24 cellular contexts compared by ENCODE assay signal in genomic region chrX:40705658-40706312, GRCh38. TPM values are rescaled to one million over a fixed set of nuclear protein-coding genes. Genes with fewer than 3 reads are reported as not detected.
DNase-seq lines count a peak whose midpoint lies in the region; ATAC-seq, FAIRE-seq and TF ChIP-seq lines count a peak whose summit lies in the region.
"Had no signal": no experiment of that assay in that cellular context is flagged by ENCODE, and none has a peak within 500 bp of the region (broad histone marks: within the 10 kb centered on the region; RNA-seq: fewer than 3 reads in every experiment).

No MANE protein-coding gene starts in this region.

- TF ChIP-seq POLR2A in GM12878 (IDR thresholded peaks at IDR 0.05; ENCODE audit: low read depth, low read length) = no peak

- H3K4me1 ChIP-seq in cardiac muscle cell (ENCODE audit: low read depth) = no peaks in the 10 kb centered on the region
- H3K4me1 ChIP-seq in GM12878 (ENCODE audit: control insufficient read depth, insufficient read depth, low read length) = no peaks in the 10 kb centered on the region
- peaks cover 12% of the 10 kb centered on the region for H3K4me1 ChIP-seq in psoas muscle
- H3K4me1 ChIP-seq: BLaER1, SJCRH30 had no signal

- RAD21 ChIA-PET in GM12878 (lab: Charles Lee; ENCODE audit: unreplicated experiment) = interaction anchor here (0.8 kb wide), 1 partner anchor 54 kb away, joined by 3 read pairs; no protein-coding TSS in a partner anchor

- no peak overlapping the region for H3K9ac ChIP-seq in GM12878 (ENCODE audit: control insufficient read depth, insufficient read depth, low read length)
- H3K9ac ChIP-seq: BLaER1 had no signal

- CTCF ChIA-PET in GM12878 (lab: Yijun Ruan, JAX) = no interaction called here

- no peak overlapping the region for H2AFZ ChIP-seq in GM12878 (ENCODE audit: control insufficient read depth, low read depth, low read length)

- H3K4me2 ChIP-seq in GM12878 (ENCODE audit: control insufficient read depth, insufficient read depth) = no peak overlapping the region
- H3K4me2 ChIP-seq: BLaER1 had no signal

- TSS peak; percentile 9 for BruUV-seq in GM12878 (replicated peaks; lab: Mats Ljungman, UMichigan)

- 94% methylated on average over 5 of the region's 5 CpGs for WGBS in GM12878 (ENCODE audit: insufficient coverage, insufficient replicate concordance, low lambda C conversion rate, missing lambda C conversion rate)
- 52 to 65% (median 57%) methylated on average over 5 of the region's 5 CpGs for WGBS in psoas muscle, 3 donors

- POLR2A ChIA-PET in GM12878 (lab: Charles Lee) = no interaction called here

- no peaks in the 10 kb centered on the region for H4K20me1 ChIP-seq in GM12878 (ENCODE audit: control insufficient read depth, insufficient read depth)
- H4K20me1 ChIP-seq: BLaER1 had no signal

- H3K27ac ChIP-seq in cardiac muscle cell (peak overlapping the region; percentile 38), GM12878 (ENCODE audit: control insufficient read depth, insufficient read depth) (no peak overlapping the region), psoas muscle (peak overlapping the region; percentile 73)
- H3K27ac ChIP-seq: BLaER1, SJCRH30 had no signal

- SMC1A ChIA-PET in GM12878 (lab: Charles Lee; ENCODE audit: uncharacterized antibody, unreplicated experiment) = interaction anchor here (1.2 kb wide), 1 partner anchor 21 kb away, joined by 3 read pairs; no protein-coding TSS in a partner anchor

- DNase-seq in cardiac muscle cell (ENCODE audit: low read depth in 1 of 2, low spot score in 1 of 2) (no peak), Right ventricle myocardium inferior (ENCODE audit: missing footprints) (no peak), GM12878 (ENCODE audit: low read depth, low spot score) (no peak), psoas muscle (no peak)
- DNase-seq in effector CD4-positive, alpha-beta T cell = no peak
- DNase-seq: 8988T; CD4-positive, alpha-beta T cell; COR-L47; DMS53; MV-4-11; NCI-H1105; NCI-H146; NCI-H2029; NCI-H446; NCI-H524 treated with DMSO at 0.1 percent for 48 hours; NCI-H82; NK-92 treated with Interleukin-12 subunit alpha and Interleukin-12 subunit beta, amount 100 ng/mL, for 24 hours; PC-3; SJCRH30 had no signal

- TF ChIP-seq EP300 in GM12878 (IDR thresholded peaks at IDR 0.05; ENCODE audit: borderline replicate concordance in 1 of 2, control insufficient read depth in 1 of 2, low read depth in 2 of 2, low read length in 2 of 2) = no peak

- peaks cover 16% of the 10 kb centered on the region for H3K36me3 ChIP-seq in cardiac muscle cell
- peaks cover 2% of the 10 kb centered on the region in 2 experiments; a peak in 3 of 4 replicates for H3K36me3 ChIP-seq in GM12878 (ENCODE audit: control insufficient read depth in 2 of 2, insufficient read depth in 2 of 2, low read length in 1 of 2)
- peaks cover 0 to 55% of the 10 kb centered on the region in 2 donors for H3K36me3 ChIP-seq in psoas muscle (ENCODE audit: insufficient read depth in 1 of 2, low read depth in 1 of 2)

- no peak for TF ChIP-seq RAD21 in GM12878 (IDR thresholded peaks at IDR 0.05; ENCODE audit: insufficient read depth, low read depth, low read length)

- intact Hi-C loops in Right ventricle myocardium inferior (cut with DNase I) (no loop called here), GM12878 (cut with micrococcal nuclease; ENCODE audit: unreplicated experiment) (no loop called here), psoas muscle (cut with DNase I) (no loop called here)

- ATAC-seq in Right ventricle myocardium inferior (no peak), GM12878 (no peak), psoas muscle (peak; percentile 84 to 92 (median 90)), HG02840 (IDR thresholded peaks at IDR 0.05; ENCODE audit: low FRiP score, unreplicated experiment) (no peak), GM19455 (IDR thresholded peaks at IDR 0.05; ENCODE audit: unreplicated experiment) (no peak)
- ATAC-seq: K562, PC-3, SK-N-SH treated with all-trans-retinoic acid at 6 μM for 48 hours had no signal

- no peaks in the 10 kb centered on the region for H3K79me2 ChIP-seq in GM12878 (ENCODE audit: control insufficient read depth, insufficient read depth, low read length)

- H3K4me3 ChIP-seq in cardiac muscle cell (no peak overlapping the region), GM12878 (no peak overlapping the region), psoas muscle (no peak overlapping the region)
- H3K4me3 ChIP-seq: BLaER1, K562, SJCRH30 had no signal

- in situ Hi-C loops in GM12878 (cut with MboI) = no loop called here

- H3K9me3 ChIP-seq in cardiac muscle cell (ENCODE audit: low read depth) (no peaks in the 10 kb centered on the region), GM12878 (replicated peaks; ENCODE audit: control insufficient read depth, insufficient read depth, low read length) (no peaks in the 10 kb centered on the region), psoas muscle (no peaks in the 10 kb centered on the region)
- H3K9me3 ChIP-seq: BLaER1, SJCRH30 had no signal

- no peak for FAIRE-seq in GM12878 (lab: Jason Lieb, UNC)
- FAIRE-seq: K562 had no signal

- H3K27me3 ChIP-seq in cardiac muscle cell (no peaks in the 10 kb centered on the region), GM12878 (replicated peaks in 1 of 2; ENCODE audit: control insufficient read depth in 2 of 2, insufficient read depth in 2 of 2, low read length in 1 of 2) (no peaks in the 10 kb centered on the region), psoas muscle (ENCODE audit: insufficient read depth in 3 of 3, low read length in 2 of 3) (no peaks in the 10 kb centered on the region)
- H3K27me3 ChIP-seq: SJCRH30 had no signal

- no peak for TF ChIP-seq CTCF in cardiac muscle cell (IDR thresholded peaks at IDR 0.05; ENCODE audit: low read depth, low read length)
- TF ChIP-seq CTCF in GM12878 (IDR thresholded peaks at IDR 0.05 in 2 of 3, conservative IDR thresholded peaks at IDR 0.05 in 1 of 3; ENCODE audit: control insufficient read depth in 2 of 3, extremely low read depth in 1 of 3, insufficient read depth in 1 of 3, low read depth in 3 of 3, low read length in 3 of 3) = no peak
- no peak for TF ChIP-seq CTCF in psoas muscle (IDR thresholded peaks at IDR 0.05)

TF ChIP-seq in GM12878, 131 proteins besides CTCF, POLR2A, EP300 and RAD21 (continues in another document):
- no peak for TF ChIP-seq TCF7 (IDR thresholded peaks at IDR 0.05; ENCODE audit: borderline replicate concordance)
- TF ChIP-seq SPI1 (IDR thresholded peaks at IDR 0.05; ENCODE audit: borderline replicate concordance, insufficient read depth, low read depth, low read length) = no peak
- no peak for TF ChIP-seq BCL3 (IDR thresholded peaks at IDR 0.05; ENCODE audit: borderline replicate concordance, insufficient read depth, low read depth, low read length, poor library complexity, severe bottlenecking)

RNA-seq across cellular contexts. Expression of gene MED14, which starts 29.6 kb away (rescaled TPM):
- total RNA-seq in cardiac muscle cell (15.3 and 26.7 TPM in 2 replicates), Right ventricle myocardium inferior (26.3 TPM), GM12878 (2014; rRNA removed) (30.7 and 31.7 TPM in 2 replicates), GM12878 (2014; rRNA removed; fragmentation: Illumina TruSeq; extraction: Trizol) (26.1 and 29.8 TPM in 2 replicates), GM12878 (2021) (43.9 and 46.6 TPM in 2 replicates), psoas muscle (10 to 100 TPM; 46.6 to 63.2 (median 55.9) TPM)
- polyA plus RNA-seq in cardiac muscle cell (11.0 and 23.7 TPM in 2 replicates), GM12878 (2011; rRNA removed) (71.7 and 99.4 TPM in 2 replicates), GM12878 (2014; fragmentation: Illumina TruSeq; extraction: Trizol) (47.4 and 48.4 TPM in 2 replicates), GM12878 (2014; fragmentation: Nextera tagmentation; extraction: Ambion mirVana) (10 to 100 TPM in 1 of 2 experiments, 1 to 10 TPM in 1; 8.8 to 17.0 TPM), GM12878 (2014; rRNA removed) (33.5 and 34.8 TPM in 2 replicates), GM12878 (2016; fragmentation: Nextera tagmentation; extraction: Ambion mirVana) (10 to 100 TPM; 22.5 to 27.1 TPM), psoas muscle (10 to 100 TPM; 10.7 to 23.9 (median 14.3) TPM)
- total RNA-seq in GM12878 (2013; cell fraction: nucleolus; rRNA removed) = 223 and 232 TPM in 2 replicates
- 16.1 TPM for polyA plus RNA-seq in GM12878 (2011; ENCODE audit: low read depth)
- 74.3 and 85.2 TPM in 2 replicates for polyA plus RNA-seq in GM12878 (2011; cell fraction: cytosol; rRNA removed)
- 144 and 145 TPM in 2 replicates for polyA plus RNA-seq in GM12878 (2011; cell fraction: nucleus; rRNA removed)
- 16.5 and 19.0 TPM in 2 replicates for polyA plus RNA-seq in GM12878 (2012)
- polyA minus RNA-seq in GM12878 (2011; rRNA and poly(A)+ RNA removed) = 85.5 and 108 TPM in 2 replicates
- 34.5 and 47.8 TPM in 2 replicates for polyA minus RNA-seq in GM12878 (2011; cell fraction: cytosol; rRNA and poly(A)+ RNA removed)
- polyA minus RNA-seq in GM12878 (2011; cell fraction: nucleus; rRNA and poly(A)+ RNA removed) = 90.3 and 167 TPM in 2 replicates

RNA-seq across cellular contexts. Expression of gene CXorf38, which starts 58.4 kb away (rescaled TPM):
- total RNA-seq in cardiac muscle cell (9.0 and 12.2 TPM in 2 replicates), Right ventricle myocardium inferior (5.2 TPM), GM12878 (2014; rRNA removed) (20.1 and 20.4 TPM in 2 replicates), GM12878 (2014; rRNA removed; fragmentation: Illumina TruSeq; extraction: Trizol) (19.9 and 21.3 TPM in 2 replicates), GM12878 (2021) (16.8 and 17.6 TPM in 2 replicates), psoas muscle (1 to 10 TPM; 3.1 to 3.9 (median 3.7) TPM)
- polyA plus RNA-seq in cardiac muscle cell (4.8 and 9.7 TPM in 2 replicates), GM12878 (2011; rRNA removed) (50.1 and 64.5 TPM in 2 replicates), GM12878 (2014; fragmentation: Illumina TruSeq; extraction: Trizol) (20.5 and 21.4 TPM in 2 replicates), GM12878 (2014; fragmentation: Nextera tagmentation; extraction: Ambion mirVana) (1 to 10 TPM; 2.2 to 6.0 TPM), GM12878 (2014; rRNA removed) (18.7 and 20.9 TPM in 2 replicates), GM12878 (2016; fragmentation: Nextera tagmentation; extraction: Ambion mirVana) (10 to 100 TPM; 14.2 to 14.4 TPM), psoas muscle (1 to 10 TPM; 2.1 to 2.6 (median 2.3) TPM)
- 36.5 and 38.1 TPM in 2 replicates for total RNA-seq in GM12878 (2013; cell fraction: nucleolus; rRNA removed)
- 10.4 TPM for polyA plus RNA-seq in GM12878 (2011; ENCODE audit: low read depth)
- polyA plus RNA-seq in GM12878 (2011; cell fraction: cytosol; rRNA removed) = 35.2 and 35.6 TPM in 2 replicates
- polyA plus RNA-seq in GM12878 (2011; cell fraction: nucleus; rRNA removed) = 17.0 and 19.6 TPM in 2 replicates
- polyA plus RNA-seq in GM12878 (2012) = 11.8 and 19.8 TPM in 2 replicates
- polyA minus RNA-seq in GM12878 (2011; rRNA and poly(A)+ RNA removed) = 27.7 and 28.0 TPM in 2 replicates
- 11.4 and 11.6 TPM in 2 replicates for polyA minus RNA-seq in GM12878 (2011; cell fraction: cytosol; rRNA and poly(A)+ RNA removed)
- 10.2 and 15.0 TPM in 2 replicates for polyA minus RNA-seq in GM12878 (2011; cell fraction: nucleus; rRNA and poly(A)+ RNA removed)

Comparison
In these comparisons a context has a peak if more than half of its experiments do, and no peak if none do; other contexts are left out.
1. ATAC-seq: peak in psoas muscle (4 of 4); none in Right ventricle myocardium inferior (single experiment), GM12878 (single experiment), HG02840 (single experiment) and GM19455 (single experiment).